8 cellular contexts compared by ENCODE assay signal in the genomic region with DNA sequence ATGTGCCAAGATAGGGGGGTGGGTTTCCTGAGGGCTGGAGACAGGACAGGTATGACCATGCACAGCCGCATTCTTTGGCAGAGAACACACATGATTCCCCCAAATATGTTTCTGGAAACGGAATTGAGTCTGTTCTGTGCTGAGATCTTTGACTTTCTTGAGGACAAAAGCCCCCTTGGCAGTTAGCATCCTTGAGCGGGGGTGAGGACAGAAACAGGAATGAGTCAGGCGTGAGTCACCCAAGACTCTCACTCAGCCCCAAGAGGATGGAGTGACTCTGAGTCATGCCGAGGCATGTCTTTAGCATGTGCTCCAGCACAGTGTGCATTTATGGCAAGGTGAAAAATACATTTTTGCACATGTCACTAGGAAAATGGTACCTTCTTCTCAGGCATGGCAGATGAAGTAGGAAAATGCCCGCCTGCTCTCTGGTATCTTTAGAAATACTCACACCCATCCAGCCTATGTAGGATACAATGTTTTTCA. TPM values are rescaled to one million over a fixed set of nuclear protein-coding genes. Genes with fewer than 3 reads are reported as not detected.
DNase-seq lines count a peak whose midpoint lies in the region; ATAC-seq and TF ChIP-seq lines count a peak whose summit lies in the region.

No MANE protein-coding gene starts in this region.

- H3K9me3 ChIP-seq in Peyer's patch (no peaks in the 10 kb centered on the region), heart right ventricle (no peaks in the 10 kb centered on the region)

- H3K4me3 ChIP-seq in Peyer's patch (no peak overlapping the region), heart right ventricle (no peak overlapping the region)

- DNase-seq in Peyer's patch: peak in 2 of 3 donors; percentile 44 to 84
- DNase-seq in activated gamma-delta T cell treated with anti-CD3 and anti-CD28 coated beads, Interleukin-2, amount 50 U/mL, for 16 hours (ENCODE audit: low read depth): peak; percentile 85
- DNase-seq in heart right ventricle: peak in 1 of 2 donors; percentile 58
- peak; percentile 69 to 81 for DNase-seq in stimulated activated CD4-positive, alpha-beta T cell treated with anti-CD3 and anti-CD28 coated beads, Interleukin-12 subunit alpha, Interleukin-12 subunit beta, amount 100 ng/mL, for 24 hours (ENCODE audit: low read depth in 2 of 2)
- no peak for DNase-seq in COR-L47 (lab: John Stamatoyannopoulos, UW)
- no peak for DNase-seq in cerebellum (ENCODE audit: low spot score)

- intact Hi-C loops in heart right ventricle (cut with DNase I): no loop called here

- H3K4me1 ChIP-seq in Peyer's patch (peaks cover 0 to 11% (median 3%) of the 10 kb centered on the region in 4 donors), heart right ventricle (peaks cover 0 to 67% (median 24%) of the 10 kb centered on the region in 9 donors)

- 51 to 56% methylated on average over 6 of the region's 6 CpGs for WGBS in heart right ventricle, 2 donors

- no peak for TF ChIP-seq CTCF in Peyer's patch (IDR thresholded peaks at IDR 0.05)
- no peak for TF ChIP-seq CTCF in heart right ventricle (IDR thresholded peaks at IDR 0.05)

- H3K27me3 ChIP-seq in Peyer's patch (no peaks in the 10 kb centered on the region), heart right ventricle (no peaks in the 10 kb centered on the region)

- H3K27ac ChIP-seq in Peyer's patch (peak overlapping the region; percentile 51 to 75 (median 56)), heart right ventricle (peak overlapping the region in 8 of 10 donors; percentile 9 to 61 (median 40))

- ATAC-seq in GM18511 (IDR thresholded peaks at IDR 0.05; ENCODE audit: unreplicated experiment) (peak; percentile 83), HG02885 (IDR thresholded peaks at IDR 0.05; ENCODE audit: poor library complexity, unreplicated experiment) (peak; percentile 85), heart right ventricle (peak; percentile 80 to 95 (median 91))

- TF ChIP-seq POLR2A in Peyer's patch (IDR thresholded peaks at IDR 0.05): no peak

- H3K36me3 ChIP-seq in Peyer's patch (no peaks in the 10 kb centered on the region), heart right ventricle (no peaks in the 10 kb centered on the region)

RNA-seq across cellular contexts. Expression of a gene that starts 52.1 kb away (rescaled TPM):
- total RNA-seq in Peyer's patch (100 to 1,000 TPM in 2 of 4 donors, 10 to 100 TPM in 2; 52.0 to 173 (median 123) TPM), heart right ventricle (100 to 1,000 TPM; 115 to 182 (median 136) TPM), cerebellum (77.2 TPM)
- 100 to 1,000 TPM in 1 of 2 donors, 10 to 100 TPM in 1; 82.4 to 420 TPM for polyA plus RNA-seq in heart right ventricle

Comparison
In these comparisons a context has a peak if more than half of its experiments do, and no peak if none do; other contexts are left out.
1. DNase-seq: peak in Peyer's patch (2 of 3), activated gamma-delta T cell treated with anti-CD3 and anti-CD28 coated beads, Interleukin-2, amount 50 U/mL, for 16 hours (single experiment) and stimulated activated CD4-positive, alpha-beta T cell treated with anti-CD3 and anti-CD28 coated beads, Interleukin-12 subunit alpha, Interleukin-12 subunit beta, amount 100 ng/mL, for 24 hours (2 of 2); none in COR-L47 (single experiment) and cerebellum (single experiment).
2. Peak in every context shown above with its lines, with median percentiles within 50 percentile points of each other: ATAC-seq.